In the genomic region with DNA sequence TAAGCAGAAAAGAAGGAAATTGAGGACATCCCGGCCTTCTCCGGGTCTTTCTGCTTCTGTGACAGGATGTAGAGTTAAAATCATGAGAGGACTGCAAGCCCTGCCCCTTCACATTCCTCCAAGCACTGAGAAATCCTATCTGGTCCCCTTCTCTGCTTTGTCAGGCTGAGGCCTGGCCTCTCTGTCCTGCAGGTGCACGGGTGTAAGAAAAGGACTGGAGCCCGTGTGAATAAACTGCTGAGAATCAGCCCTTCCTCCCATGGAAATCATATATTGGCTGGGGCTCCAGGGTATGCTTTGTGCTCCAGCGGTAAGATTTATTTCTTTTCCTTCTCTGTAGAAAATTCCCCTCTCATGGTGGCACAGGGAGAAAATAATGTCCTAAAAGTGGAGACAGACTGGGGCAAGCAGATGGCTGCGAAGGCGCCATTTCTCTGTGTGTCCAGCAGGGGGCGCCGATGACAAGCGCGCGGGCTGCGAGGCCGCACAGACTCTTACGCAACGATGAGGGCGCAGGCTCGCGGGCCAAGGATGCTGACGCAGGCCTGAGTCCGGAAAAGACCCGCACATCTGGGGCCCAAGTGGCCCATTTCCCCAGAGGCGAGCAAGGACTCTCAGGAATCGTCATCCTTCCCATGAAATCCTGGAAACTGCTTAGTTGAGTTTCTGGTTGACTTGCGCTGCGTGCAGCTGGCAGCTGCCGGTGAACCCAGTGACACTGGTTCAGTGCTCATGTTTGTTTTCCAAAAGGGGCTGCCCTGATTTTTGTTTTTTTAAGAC, we compare ENCODE assay signal across 8 cellular contexts.
DNase-seq lines count a peak whose midpoint lies in the region; ATAC-seq, FAIRE-seq and TF ChIP-seq lines count a peak whose summit lies in the region.

No MANE protein-coding gene starts in this region.

- no peak overlapping the region for H3K27ac ChIP-seq in keratinocyte (ENCODE audit: control insufficient read depth, insufficient read depth, low read length)

- peak overlapping the region; percentile 9 for H3K27ac Mint-ChIP-seq in activated B cell treated with CpG ODN at 0.5 μM for 24 hours

- H3K4me3 ChIP-seq in AG09309 (ENCODE audit: control insufficient read depth, low read depth, low read length) (peak overlapping the region; percentile 16), keratinocyte (ENCODE audit: control insufficient read depth in 2 of 3, extremely low read depth in 1 of 3, insufficient read depth in 2 of 3, low read depth in 1 of 3, low read length in 3 of 3) (peak overlapping the region in 1 of 3 experiments; percentile 41)

- H2AFZ ChIP-seq in keratinocyte (ENCODE audit: control insufficient read depth, low read length), result peak overlapping the region; percentile 66

- H3K27me3 ChIP-seq in keratinocyte (ENCODE audit: control insufficient read depth, extremely low read depth, insufficient read depth, low read length), result no peaks in the 10 kb centered on the region

- no peaks in the 10 kb centered on the region for H3K36me3 ChIP-seq in keratinocyte (ENCODE audit: control insufficient read depth in 2 of 2, extremely low read depth in 1 of 2, insufficient read depth in 2 of 2, low read length in 2 of 2)

- no peaks in the 10 kb centered on the region for H3K36me3 Mint-ChIP-seq in activated B cell treated with CpG ODN at 0.5 μM for 24 hours (ENCODE audit: low read depth)

- H3K27me3 Mint-ChIP-seq in activated B cell treated with CpG ODN at 0.5 μM for 24 hours, result peaks cover under 1% of the 10 kb centered on the region

- intact Hi-C loops in activated B cell treated with CpG ODN at 0.5 μM for 24 hours (cut with micrococcal nuclease), result loop anchor here (1.0 to 10.0 kb wide), 8 partner anchors 345 to 1607 kb away; no protein-coding TSS in a partner anchor

- H3K4me1 ChIP-seq in keratinocyte (ENCODE audit: control insufficient read depth, extremely low read depth, insufficient read depth, low read length), result peaks cover 3% of the 10 kb centered on the region

- peaks cover 8% of the 10 kb centered on the region for H3K4me1 Mint-ChIP-seq in activated B cell treated with CpG ODN at 0.5 μM for 24 hours

- no peak overlapping the region for H3K9ac ChIP-seq in keratinocyte (ENCODE audit: control insufficient read depth, extremely low read depth, insufficient read depth, low read length)

- TF ChIP-seq CTCF in AG09309 (IDR thresholded peaks at IDR 0.05; ENCODE audit: control insufficient read depth, insufficient read depth, low read depth, low read length, missing control alignments) (peak; percentile 97), activated B cell treated with CpG ODN at 0.5 μM for 24 hours (IDR thresholded peaks at IDR 0.05) (peak; percentile 74), keratinocyte (optimal IDR thresholded peaks at IDR 0.05 in 1 of 3, IDR thresholded peaks at IDR 0.05 in 1 of 3, conservative IDR thresholded peaks at IDR 0.05 in 1 of 3; ENCODE audit: extremely low read depth in 1 of 3, insufficient read depth in 2 of 3, low read length in 3 of 3) (peak; percentile 93 to 98 (median 98))

- dilution Hi-C loops in keratinocyte (cut with MboI; ENCODE audit: extremely low pct_ligation_motif_present, low sequenced_read_pairs), result no loop called here

- peak; percentile 94 for ATAC-seq in GM18907 (IDR thresholded peaks at IDR 0.05; ENCODE audit: unreplicated experiment)
- peak; percentile 98 for ATAC-seq in HG03139 (IDR thresholded peaks at IDR 0.05; ENCODE audit: unreplicated experiment)
- ATAC-seq in activated B cell treated with CpG ODN at 0.5 μM for 24 hours (ENCODE audit: low read depth), result peak; percentile 91

- CTCF ChIA-PET in activated B cell treated with CpG ODN at 0.5 μM for 24 hours (lab: Charles Lee), result interaction anchor here (2.1 kb wide), 1 partner anchor 426 kb away, joined by 12 read pairs; no protein-coding TSS in a partner anchor

- peak overlapping the region; percentile 48 for H3K4me3 Mint-ChIP-seq in activated B cell treated with CpG ODN at 0.5 μM for 24 hours

- no peaks in the 10 kb centered on the region for H3K79me2 ChIP-seq in keratinocyte (ENCODE audit: control insufficient read depth, insufficient read depth, low read length)

- no peak for FAIRE-seq in keratinocyte (lab: Jason Lieb, UNC)

- peak; percentile 80 for DNase-seq in AG09309 (ENCODE audit: low read depth)
- DNase-seq in NCI-H2171 (lab: John Stamatoyannopoulos, UW), result peak; percentile 47
- DNase-seq in activated B cell treated with CpG ODN at 0.5 μM for 24 hours, result peak; percentile 61
- DNase-seq in central memory CD4-positive, alpha-beta T cell, result peak; percentile 53
- no peak for DNase-seq in keratinocyte (ENCODE audit: low read depth, low spot score)
- DNase-seq in stimulated activated CD4-positive, alpha-beta T cell treated with anti-CD3 and anti-CD28 coated beads, Interleukin-12 subunit alpha, Interleukin-12 subunit beta, amount 100 ng/mL, for 4 hours, result peak; percentile 70

- no peaks in the 10 kb centered on the region for H3K9me3 Mint-ChIP-seq in activated B cell treated with CpG ODN at 0.5 μM for 24 hours

- no peaks in the 10 kb centered on the region for H3K9me1 ChIP-seq in keratinocyte (ENCODE audit: control insufficient read depth, extremely low read depth, insufficient read depth, low read length)

- no peaks in the 10 kb centered on the region for H4K20me1 ChIP-seq in keratinocyte (ENCODE audit: control insufficient read depth, extremely low read depth, insufficient read depth, low read length)

- peak overlapping the region; percentile 61 for H3K4me2 ChIP-seq in keratinocyte (ENCODE audit: control insufficient read depth, extremely low read depth, insufficient read depth, low read depth, low read length)

- POLR2A ChIA-PET in activated B cell treated with CpG ODN at 0.5 μM for 24 hours (lab: Charles Lee), result no interaction called here

- H3K9me3 ChIP-seq in keratinocyte (ENCODE audit: control insufficient read depth, low read depth, low read length), result peaks cover 3% of the 10 kb centered on the region
